In genomic region chr14:77760381-77761204, GRCh38 we compare ENCODE assay signal across 8 cellular contexts. TPM values are rescaled to one million over a fixed set of nuclear protein-coding genes. Genes with fewer than 3 reads are reported as not detected.
A peak's percentile ranks its signal among the peaks of the same experiment; 100 is the strongest.
DNase-seq lines count a peak whose midpoint lies in the region; ATAC-seq and TF ChIP-seq lines count a peak whose summit lies in the region.

TSS of gene SNW1 (minus strand) at chr14:77761156. CDS start at chr14:77761127, 29 bp downstream.

- TF ChIP-seq CTCF in neutrophil (IDR thresholded peaks at IDR 0.05): peak; percentile 28

- no peaks in the 10 kb centered on the region for H3K9me3 Mint-ChIP-seq in IgD-negative memory B cell
- H3K9me3 Mint-ChIP-seq in activated naive CD4-positive, alpha-beta T cell treated with anti-CD3 and anti-CD28 coated beads for 36 hours: no peaks in the 10 kb centered on the region

- peak within 1 kb of the TSS; percentile 94 to 96 for H3K4me3 ChIP-seq in neutrophil (ENCODE audit: low read depth in 1 of 2, low read length in 1 of 2)

- intact Hi-C loops in activated naive CD4-positive, alpha-beta T cell treated with anti-CD3 and anti-CD28 coated beads for 36 hours (cut with micrococcal nuclease): loop anchor here (1.0 to 5.0 kb wide), 8 partner anchors 40 to 662 kb away; partner anchors contain the start of genes ADCK1, ALKBH1, CIPC and GSTZ1

- peak within 1 kb of the TSS; percentile 96 to 99 (median 98) for H3K4me3 Mint-ChIP-seq in IgD-negative memory B cell
- peak within 1 kb of the TSS; percentile 94 for H3K4me3 Mint-ChIP-seq in activated naive CD4-positive, alpha-beta T cell treated with anti-CD3 and anti-CD28 coated beads for 36 hours

- H3K27ac Mint-ChIP-seq in IgD-negative memory B cell: peak within 1 kb of the TSS; percentile 97 to 99 (median 98)
- H3K27ac Mint-ChIP-seq in activated naive CD4-positive, alpha-beta T cell treated with anti-CD3 and anti-CD28 coated beads for 36 hours: peak within 1 kb of the TSS; percentile 95

- in situ Hi-C loops in SK-MEL-5 (cut with HindIII; ENCODE audit: low pct_unique_long_range_greater_than_20kb, low sequenced_read_pairs): no loop called here

- H3K27ac ChIP-seq in neutrophil (peak within 1 kb of the TSS; percentile 85), substantia nigra (ENCODE audit: low read depth, low read length, poor library complexity, severe bottlenecking) (peak within 1 kb of the TSS; percentile 89)

- peaks cover 11% of the 10 kb centered on the region for H3K36me3 ChIP-seq in neutrophil

- H3K4me1 ChIP-seq in neutrophil (ENCODE audit: control insufficient read depth in 1 of 2, insufficient read depth in 1 of 2, low read depth in 1 of 2, low read length in 1 of 2): peaks cover 22 to 25% of the 10 kb centered on the region in 2 experiments

- H3K9me3 ChIP-seq in neutrophil: no peaks in the 10 kb centered on the region

- H3K27me3 Mint-ChIP-seq in IgD-negative memory B cell: no peaks in the 10 kb centered on the region
- no peaks in the 10 kb centered on the region for H3K27me3 Mint-ChIP-seq in activated naive CD4-positive, alpha-beta T cell treated with anti-CD3 and anti-CD28 coated beads for 36 hours (ENCODE audit: low read depth)

- H3K27me3 ChIP-seq in neutrophil: no peaks in the 10 kb centered on the region

- DNase-seq in Daoy (ENCODE audit: low read depth) (peak; percentile 97), SK-MEL-5 (ENCODE audit: low read depth, low spot score) (peak; percentile 94), germinal center (ENCODE audit: low spot score) (peak; percentile 93), substantia nigra (lab: John Stamatoyannopoulos, UW) (peak; percentile 62 to 96 (median 89))
- peak; percentile 95 for DNase-seq in activated naive CD4-positive, alpha-beta T cell treated with anti-CD3 and anti-CD28 coated beads for 36 hours

- peak; percentile 96 for ATAC-seq in GM21529 (IDR thresholded peaks at IDR 0.05; ENCODE audit: unreplicated experiment)

- H3K36me3 Mint-ChIP-seq in IgD-negative memory B cell: peaks cover 3% of the 10 kb centered on the region
- peaks cover 17% of the 10 kb centered on the region for H3K36me3 Mint-ChIP-seq in activated naive CD4-positive, alpha-beta T cell treated with anti-CD3 and anti-CD28 coated beads for 36 hours (ENCODE audit: low read depth)

- H3K4me1 Mint-ChIP-seq in IgD-negative memory B cell: peaks cover 26 to 32% (median 29%) of the 10 kb centered on the region in 3 donors
- peaks cover 32% of the 10 kb centered on the region for H3K4me1 Mint-ChIP-seq in activated naive CD4-positive, alpha-beta T cell treated with anti-CD3 and anti-CD28 coated beads for 36 hours (ENCODE audit: low read depth)

- CTCF ChIA-PET in activated naive CD4-positive, alpha-beta T cell treated with anti-CD3 and anti-CD28 coated beads for 36 hours (lab: Charles Lee): interaction anchor here (0.6 to 1.7 kb wide), 3 partner anchors 19 to 643 kb away, joined by 4 to 6 read pairs (median 4); partner anchors contain the start of gene ADCK1

RNA-seq across cellular contexts. Expression of gene SNW1, which starts in this region (rescaled TPM):
- 133 and 175 TPM in 2 replicates for total RNA-seq in Daoy (2014; rRNA removed; shearing (Covaris generic))
- 65.1 TPM for polyA plus RNA-seq in IgD-negative memory B cell
- 79.3 and 87.6 TPM in 2 replicates for total RNA-seq in SK-MEL-5 (2014; rRNA removed; shearing (Covaris generic))
- 54.0 and 56.6 TPM in 2 replicates for polyA plus RNA-seq in SK-MEL-5 (2015; cell fraction: cytosol; rRNA removed)
- polyA plus RNA-seq in SK-MEL-5 (2015; cell fraction: nucleus; rRNA removed): 57.7 and 60.2 TPM in 2 replicates
- total RNA-seq in activated naive CD4-positive, alpha-beta T cell treated with anti-CD3 and anti-CD28 coated beads for 36 hours: 100 to 1,000 TPM; 117 to 129 TPM

Comparison
In these comparisons a context has a peak if more than half of its experiments do, and no peak if none do; other contexts are left out.
1. Peak in every context shown above with its lines: DNase-seq, ATAC-seq, H3K4me3 ChIP-seq and H3K27ac ChIP-seq.